Comparison of ENCODE assay signal across 21 cellular contexts in genomic region chr9:108746864-108747263, GRCh38.
DNase-seq lines count a peak whose midpoint lies in the region; ATAC-seq and TF ChIP-seq lines count a peak whose summit lies in the region.
"Had no signal": no experiment of that assay in that cellular context is flagged by ENCODE, and none has a peak within 500 bp of the region (broad histone marks: within the 10 kb centered on the region; RNA-seq: fewer than 3 reads in every experiment).

No MANE protein-coding gene starts in this region.

- H3K36me3 ChIP-seq in osteoblast (ENCODE audit: insufficient read depth, low read length) (no peaks in the 10 kb centered on the region), MG63 (no peaks in the 10 kb centered on the region), trophoblast cell (ENCODE audit: control insufficient read depth in 1 of 2, insufficient read depth in 2 of 2, low read length in 2 of 2) (no peaks in the 10 kb centered on the region)
- H3K36me3 ChIP-seq: sigmoid colon, suprapubic skin had no signal

- no peak overlapping the region for H2BK5ac ChIP-seq in trophoblast cell (ENCODE audit: low read depth, low read length, poor library complexity)

- H4K20me1 ChIP-seq in osteoblast (ENCODE audit: insufficient read depth, low read length) = no peaks in the 10 kb centered on the region

- H3K23ac ChIP-seq in trophoblast cell (ENCODE audit: low read length) = no peak overlapping the region

- H3K9me3 Mint-ChIP-seq in activated naive CD4-positive, alpha-beta T cell treated with anti-CD3 and anti-CD28 coated beads, Interleukin-2, amount 10 ng/mL, durations not matched to agents 7 days and 5 days = no peaks in the 10 kb centered on the region
- H3K9me3 Mint-ChIP-seq in type B pancreatic cell = peaks cover 4% of the 10 kb centered on the region
- H3K9me3 Mint-ChIP-seq: activated naive CD4-positive, alpha-beta T cell treated with anti-CD3 and anti-CD28 coated beads, Interleukin-2, amount 50 U/mL, for 72 hours; central memory CD8-positive, alpha-beta T cell; IgD-negative memory B cell had no signal

- peaks cover 3% of the 10 kb centered on the region for H3K27me3 Mint-ChIP-seq in activated naive CD4-positive, alpha-beta T cell treated with anti-CD3 and anti-CD28 coated beads, Interleukin-2, amount 10 ng/mL, durations not matched to agents 7 days and 5 days
- H3K27me3 Mint-ChIP-seq in type B pancreatic cell = peaks cover 6% of the 10 kb centered on the region
- H3K27me3 Mint-ChIP-seq: IgD-negative memory B cell had no signal

- no peak overlapping the region for H2AK5ac ChIP-seq in trophoblast cell (ENCODE audit: low read length)

- no peak overlapping the region for H3K9ac ChIP-seq in trophoblast cell (ENCODE audit: low read length)

- no peak overlapping the region for H4K8ac ChIP-seq in trophoblast cell (ENCODE audit: low read depth, low read length)

- H3K14ac ChIP-seq in trophoblast cell (ENCODE audit: low read length) = no peak overlapping the region

- peak; percentile 27 for ATAC-seq in esophagus mucosa
- ATAC-seq: activated naive CD4-positive, alpha-beta T cell treated with anti-CD3 and anti-CD28 coated beads, Interleukin-2, amount 50 U/mL, for 72 hours; GM12878; HCT116 had no signal

- no peak overlapping the region for H4K91ac ChIP-seq in trophoblast cell (ENCODE audit: low read depth, low read length)

- TF ChIP-seq CTCF in osteoblast (IDR thresholded peaks at IDR 0.05; ENCODE audit: extremely low read depth, low read depth, low read length) (no peak), type B pancreatic cell (conservative IDR thresholded peaks at IDR 0.05) (no peak)

- H3K27ac Mint-ChIP-seq in activated naive CD4-positive, alpha-beta T cell treated with anti-CD3 and anti-CD28 coated beads, Interleukin-2, amount 10 ng/mL, durations not matched to agents 7 days and 5 days = no peak overlapping the region
- H3K27ac Mint-ChIP-seq in type B pancreatic cell = no peak overlapping the region
- H3K27ac Mint-ChIP-seq: activated naive CD4-positive, alpha-beta T cell treated with anti-CD3 and anti-CD28 coated beads, Interleukin-2, amount 50 U/mL, for 72 hours; IgD-negative memory B cell had no signal

- H3K4me1 ChIP-seq in osteoblast (ENCODE audit: insufficient read depth, low read length) (peaks cover 5% of the 10 kb centered on the region), trophoblast cell (ENCODE audit: control insufficient read depth in 1 of 2, insufficient read depth in 2 of 2, low read length in 2 of 2) (peaks cover 4 to 8% of the 10 kb centered on the region in 2 experiments)
- H3K4me1 ChIP-seq: sigmoid colon, suprapubic skin had no signal

- H3K36me3 Mint-ChIP-seq in activated naive CD4-positive, alpha-beta T cell treated with anti-CD3 and anti-CD28 coated beads, Interleukin-2, amount 10 ng/mL, durations not matched to agents 7 days and 5 days = no peaks in the 10 kb centered on the region
- no peaks in the 10 kb centered on the region for H3K36me3 Mint-ChIP-seq in type B pancreatic cell
- H3K36me3 Mint-ChIP-seq: activated naive CD4-positive, alpha-beta T cell treated with anti-CD3 and anti-CD28 coated beads, Interleukin-2, amount 50 U/mL, for 72 hours; IgD-negative memory B cell had no signal

- H3K4me3 ChIP-seq in osteoblast (ENCODE audit: insufficient read depth, low read length) (no peak overlapping the region), MG63 (no peak overlapping the region), trophoblast cell (ENCODE audit: low read depth, low read length) (no peak overlapping the region)
- H3K4me3 ChIP-seq: GM12878, sigmoid colon, suprapubic skin had no signal

- H3K4ac ChIP-seq in trophoblast cell (ENCODE audit: low read depth, low read length) = no peak overlapping the region

- H2BK120ac ChIP-seq in trophoblast cell (ENCODE audit: insufficient read depth, low read length, poor library complexity) = no peak overlapping the region

- H3K27ac ChIP-seq in osteoblast (ENCODE audit: low read depth, low read length) = no peak overlapping the region
- H3K27ac ChIP-seq in trophoblast cell (ENCODE audit: low read depth, low read length) = no peak overlapping the region
- H3K27ac ChIP-seq: C4-2B, sigmoid colon, suprapubic skin had no signal

- H2BK12ac ChIP-seq in trophoblast cell (ENCODE audit: low read length) = no peak overlapping the region

- H3K9me3 ChIP-seq in osteoblast (ENCODE audit: low read depth, low read length) = no peaks in the 10 kb centered on the region
- H3K9me3 ChIP-seq in MG63 = no peaks in the 10 kb centered on the region
- H3K9me3 ChIP-seq in trophoblast cell (ENCODE audit: insufficient read depth, low read depth, low read length) = no peaks in the 10 kb centered on the region
- H3K9me3 ChIP-seq: sigmoid colon, suprapubic skin had no signal

- H3K79me2 ChIP-seq in osteoblast (ENCODE audit: insufficient read depth, low read length) = no peaks in the 10 kb centered on the region
- H3K79me2 ChIP-seq in trophoblast cell (ENCODE audit: control insufficient read depth, insufficient read depth, low read length, poor library complexity) = no peaks in the 10 kb centered on the region

- H3K18ac ChIP-seq in trophoblast cell (ENCODE audit: low read length) = no peak overlapping the region

- H3K79me1 ChIP-seq in trophoblast cell (ENCODE audit: low read length) = no peaks in the 10 kb centered on the region

- H3K4me2 ChIP-seq in osteoblast (ENCODE audit: insufficient read depth, low read length) (no peak overlapping the region), trophoblast cell (ENCODE audit: low read length) (no peak overlapping the region)

- no peak overlapping the region for H2AFZ ChIP-seq in osteoblast (ENCODE audit: low read length)
- no peak overlapping the region for H2AFZ ChIP-seq in trophoblast cell (ENCODE audit: insufficient read depth, low read length, poor library complexity)

- no peaks in the 10 kb centered on the region for H3K27me3 ChIP-seq in osteoblast (ENCODE audit: insufficient read depth, low read length)
- H3K27me3 ChIP-seq in MG63 = no peaks in the 10 kb centered on the region
- no peaks in the 10 kb centered on the region for H3K27me3 ChIP-seq in trophoblast cell (ENCODE audit: insufficient read depth, low read length)
- H3K27me3 ChIP-seq: sigmoid colon, suprapubic skin had no signal

- no CpG with 5 or more reads among the region's 2 CpGs for WGBS in trophoblast cell (ENCODE audit: extremely low coverage, insufficient coverage, insufficient read length)

- H3K4me3 Mint-ChIP-seq in activated naive CD4-positive, alpha-beta T cell treated with anti-CD3 and anti-CD28 coated beads, Interleukin-2, amount 10 ng/mL, durations not matched to agents 7 days and 5 days = no peak overlapping the region
- H3K4me3 Mint-ChIP-seq in type B pancreatic cell = no peak overlapping the region
- H3K4me3 Mint-ChIP-seq: central memory CD8-positive, alpha-beta T cell; IgD-negative memory B cell had no signal

- no peak overlapping the region for H4K12ac ChIP-seq in trophoblast cell (ENCODE audit: low read depth, low read length)

- CTCF ChIA-PET in activated naive CD4-positive, alpha-beta T cell treated with anti-CD3 and anti-CD28 coated beads, Interleukin-2, amount 10 ng/mL, durations not matched to agents 7 days and 5 days (lab: Charles Lee) = no interaction called here

- no peaks in the 10 kb centered on the region for H3K4me1 Mint-ChIP-seq in activated naive CD4-positive, alpha-beta T cell treated with anti-CD3 and anti-CD28 coated beads, Interleukin-2, amount 10 ng/mL, durations not matched to agents 7 days and 5 days
- H3K4me1 Mint-ChIP-seq in type B pancreatic cell (ENCODE audit: unreplicated experiment) = no peaks in the 10 kb centered on the region
- H3K4me1 Mint-ChIP-seq: central memory CD8-positive, alpha-beta T cell; IgD-negative memory B cell had no signal

- peak; percentile 50 for DNase-seq in EL
- DNase-seq in NCI-H69 (lab: John Stamatoyannopoulos, UW) = peak; percentile 73
- peak; percentile 73 for DNase-seq in osteoblast (ENCODE audit: insufficient read length, low spot score, missing footprints)
- DNase-seq in activated naive CD4-positive, alpha-beta T cell treated with anti-CD3 and anti-CD28 coated beads, Interleukin-2, amount 10 ng/mL, durations not matched to agents 7 days and 5 days = no peak
- no peak for DNase-seq in MG63
- no peak for DNase-seq in trophoblast cell
- no peak for DNase-seq in type B pancreatic cell (ENCODE audit: extremely low spot score, unreplicated experiment)
- DNase-seq: activated CD4-positive, alpha-beta T cell treated with anti-CD3 and anti-CD28 coated beads, Interleukin-2, amount 50 U/mL, for 1 hour; activated T-cell treated with anti-CD3 and anti-CD28 coated beads, Interleukin-2, amount 50 U/mL, for 1 hour; head of caudate nucleus; NCI-H1092; SIG-M5; sigmoid colon had no signal

Comparison
In these comparisons a context has a peak if more than half of its experiments do, and no peak if none do; other contexts are left out.
1. DNase-seq: peak in EL (single experiment), NCI-H69 (single experiment) and osteoblast (single experiment); none in activated naive CD4-positive, alpha-beta T cell treated with anti-CD3 and anti-CD28 coated beads, Interleukin-2, amount 10 ng/mL, durations not matched to agents 7 days and 5 days (single experiment), MG63 (single experiment), trophoblast cell (0 of 2) and type B pancreatic cell (single experiment).